In genomic region chr17:11693284-11693683, GRCh38 we compare ENCODE assay signal across 23 cellular contexts.
"Had no signal": no experiment of that assay in that cellular context is flagged by ENCODE, and none has a peak within 500 bp of the region (broad histone marks: within the 10 kb centered on the region; RNA-seq: fewer than 3 reads in every experiment).

No MANE protein-coding gene starts in this region.

- H3K27ac ChIP-seq: colonic mucosa, coronary artery, dorsolateral prefrontal cortex, epithelial cell of prostate, esophagus squamous epithelium, foreskin keratinocyte, gastrocnemius medialis, gastroesophageal sphincter, heart left ventricle, heart right ventricle had no signal

- H3K9me3 ChIP-seq: colonic mucosa, esophagus squamous epithelium, gastrocnemius medialis, gastroesophageal sphincter had no signal

- H3K36me3 ChIP-seq: colonic mucosa, esophagus squamous epithelium, gastrocnemius medialis, gastroesophageal sphincter, heart left ventricle, heart right ventricle had no signal

- H3K4me1 ChIP-seq: colonic mucosa, esophagus squamous epithelium, foreskin keratinocyte, gastrocnemius medialis, gastroesophageal sphincter, heart left ventricle, heart right ventricle had no signal

- DNase-seq: colonic mucosa; cortex of kidney; dermis blood vessel endothelial cell; dorsolateral prefrontal cortex; effector CD4-positive, alpha-beta T cell; effector CD8-positive, alpha-beta T cell; effector memory CD4-positive, alpha-beta T cell; effector memory CD8-positive, alpha-beta T cell; endodermal cell; erythroblast; esophagus squamous epithelium; foreskin fibroblast; foreskin keratinocyte; foreskin melanocyte; gastrocnemius medialis; glutamatergic neuron; head of caudate nucleus; heart left ventricle; heart right ventricle had no signal

- ATAC-seq: effector memory CD8-positive, alpha-beta T cell; esophagus mucosa; foreskin keratinocyte; gastrocnemius medialis; gastroesophageal sphincter; heart left ventricle; heart right ventricle had no signal

- H3K4me3 ChIP-seq: colonic mucosa, coronary artery, dorsolateral prefrontal cortex, esophagus squamous epithelium, gastrocnemius medialis, gastroesophageal sphincter, heart left ventricle, heart right ventricle had no signal

- H3K27me3 ChIP-seq: colonic mucosa, dorsolateral prefrontal cortex, esophagus squamous epithelium, foreskin keratinocyte, gastrocnemius medialis, heart left ventricle had no signal
